In genomic region chr19:36837902-36838783, GRCh38 we compare ENCODE assay signal across 8 cellular contexts. TPM values are rescaled to one million over a fixed set of nuclear protein-coding genes. Genes with fewer than 3 reads are reported as not detected.
DNase-seq lines count a peak whose midpoint lies in the region; ATAC-seq, FAIRE-seq and TF ChIP-seq lines count a peak whose summit lies in the region.

Gene ZNF790, minus strand, starts transcription at chr19:36838387. Its CDS starts 12,768 bp downstream, at chr19:36825619.

- no peak for TF ChIP-seq CTCF in GM20000 (IDR thresholded peaks at IDR 0.05; ENCODE audit: extremely low read depth, missing control alignments)
- TF ChIP-seq CTCF in fibroblast of mammary gland (conservative IDR thresholded peaks at IDR 0.05; ENCODE audit: control insufficient read depth, insufficient read depth, low read depth, low read length) = no peak

- H3K27me3 ChIP-seq in naive thymus-derived CD4-positive, alpha-beta T cell (ENCODE audit: control insufficient read depth in 2 of 2, insufficient read depth in 2 of 2, low read length in 2 of 2) = no peaks in the 10 kb centered on the region

- peak within 1 kb of the TSS; percentile 92 for H3K27ac ChIP-seq in naive thymus-derived CD4-positive, alpha-beta T cell (ENCODE audit: low read depth, low read length)

- H3K4me1 Mint-ChIP-seq in naive thymus-derived CD4-positive, alpha-beta T cell = peaks cover 0 to 21% (median 14%) of the 10 kb centered on the region in 7 donors
- no peaks in the 10 kb centered on the region for H3K4me1 Mint-ChIP-seq in stimulated activated memory B cell treated with anti-CD40 and anti-IgM and Interleukin-4, amounts not matched to agents 10 μg/mL and 1 μg/mL and 100 μg/mL, for 72 hours

- intact Hi-C loops in naive thymus-derived CD4-positive, alpha-beta T cell (cut with micrococcal nuclease) = loop anchor here (1.0 to 10.0 kb wide), 19 partner anchors 12 to 817 kb away; partner anchors contain the start of genes ZNF260 (in 2 of the 2), ZNF345 (in 2 of the 2), ZNF420 (in 2 of the 2) and ZNF461 (in 2 of the 2)

- H3K27me3 Mint-ChIP-seq in naive thymus-derived CD4-positive, alpha-beta T cell = no peaks in the 10 kb centered on the region
- no peaks in the 10 kb centered on the region for H3K27me3 Mint-ChIP-seq in stimulated activated memory B cell treated with anti-CD40 and anti-IgM and Interleukin-4, amounts not matched to agents 10 μg/mL and 1 μg/mL and 100 μg/mL, for 72 hours

- peaks cover 6 to 11% of the 10 kb centered on the region in 2 donors for H3K4me1 ChIP-seq in naive thymus-derived CD4-positive, alpha-beta T cell (ENCODE audit: control insufficient read depth in 2 of 2, insufficient read depth in 2 of 2, low read length in 2 of 2)

- peaks cover 6 to 56% (median 35%) of the 10 kb centered on the region in 11 donors for H3K9me3 Mint-ChIP-seq in naive thymus-derived CD4-positive, alpha-beta T cell
- peaks cover 13% of the 10 kb centered on the region for H3K9me3 Mint-ChIP-seq in stimulated activated memory B cell treated with anti-CD40 and anti-IgM and Interleukin-4, amounts not matched to agents 10 μg/mL and 1 μg/mL and 100 μg/mL, for 72 hours

- H3K9me3 ChIP-seq in naive thymus-derived CD4-positive, alpha-beta T cell (ENCODE audit: control insufficient read depth in 2 of 3, low read length in 3 of 3) = peaks cover 0 to 29% (median 4%) of the 10 kb centered on the region in 3 experiments

- peak within 1 kb of the TSS; percentile 88 for H3K4me3 ChIP-seq in fibroblast of mammary gland (ENCODE audit: control insufficient read depth, low read depth, low read length)
- peak within 1 kb of the TSS; percentile 92 for H3K4me3 ChIP-seq in naive thymus-derived CD4-positive, alpha-beta T cell (ENCODE audit: low read length)

- peak; percentile 95 for ATAC-seq in naive thymus-derived CD4-positive, alpha-beta T cell
- peak; percentile 98 for ATAC-seq in stimulated activated memory B cell treated with anti-CD40 and anti-IgM and Interleukin-4, amounts not matched to agents 10 μg/mL and 1 μg/mL and 100 μg/mL, for 72 hours

- POLR2A ChIA-PET in naive thymus-derived CD4-positive, alpha-beta T cell (lab: Charles Lee) = interaction anchor here (0.6 to 7.5 kb wide), 15 partner anchors 12 to 1839 kb away, joined by 3 to 108 read pairs (median 3); partner anchors contain the start of genes ZNF345, ZNF566, ZNF568 and ZNF569

- H3K27ac Mint-ChIP-seq in naive thymus-derived CD4-positive, alpha-beta T cell = peak within 1 kb of the TSS in 5 of 9 donors; percentile 39 to 65 (median 51)
- H3K27ac Mint-ChIP-seq in stimulated activated memory B cell treated with anti-CD40 and anti-IgM and Interleukin-4, amounts not matched to agents 10 μg/mL and 1 μg/mL and 100 μg/mL, for 72 hours = no peak within 1 kb of the TSS

- CTCF ChIA-PET in naive thymus-derived CD4-positive, alpha-beta T cell (lab: Charles Lee) = interaction anchor here (0.6 kb wide), 1 partner anchor 116 kb away, joined by 3 read pairs; no protein-coding TSS in a partner anchor

- H3K36me3 ChIP-seq in naive thymus-derived CD4-positive, alpha-beta T cell (ENCODE audit: control insufficient read depth in 2 of 3, insufficient read depth in 3 of 3, low read length in 3 of 3) = peaks cover 0 to 31% (median 0%) of the 10 kb centered on the region in 3 experiments

- DNase-seq in COLO668 (lab: John Stamatoyannopoulos, UW; ENCODE audit: unreplicated experiment) (peak; percentile 85), GM20000 (ENCODE audit: low spot score) (peak; percentile 82), HTR-8/SVneo (ENCODE audit: insufficient read length, low spot score) (peak; percentile 89), fibroblast of mammary gland (ENCODE audit: low read depth) (peak; percentile 91)
- DNase-seq in activated T-helper 1 cell treated with anti-CD3 and anti-CD28 coated beads, Interleukin-2, amount 50 U/mL, for 16 hours (ENCODE audit: low read depth in 1 of 2, low spot score in 1 of 2) = peak; percentile 55 to 71
- DNase-seq in naive thymus-derived CD4-positive, alpha-beta T cell = peak; percentile 68 to 91 (median 85)

- H3K36me3 Mint-ChIP-seq in naive thymus-derived CD4-positive, alpha-beta T cell = peaks cover 16 to 55% (median 54%) of the 10 kb centered on the region in 5 donors
- H3K36me3 Mint-ChIP-seq in stimulated activated memory B cell treated with anti-CD40 and anti-IgM and Interleukin-4, amounts not matched to agents 10 μg/mL and 1 μg/mL and 100 μg/mL, for 72 hours = peaks cover 52% of the 10 kb centered on the region

- FAIRE-seq in HTR-8/SVneo (lab: Jason Lieb, UNC) = peak; percentile 94

- peak within 1 kb of the TSS in 1 of 10 donors; percentile 22 for H3K4me3 Mint-ChIP-seq in naive thymus-derived CD4-positive, alpha-beta T cell
- H3K4me3 Mint-ChIP-seq in stimulated activated memory B cell treated with anti-CD40 and anti-IgM and Interleukin-4, amounts not matched to agents 10 μg/mL and 1 μg/mL and 100 μg/mL, for 72 hours = peak within 1 kb of the TSS; percentile 20

TF ChIP-seq in PFSK-1, 5 proteins besides CTCF, POLR2A, EP300 and RAD21:
- no peak for TF ChIP-seq REST (IDR thresholded peaks at IDR 0.05; ENCODE audit: insufficient read depth in 1 of 2, low read depth in 2 of 2, low read length in 2 of 2)
- TF ChIP-seq POLR2AphosphoS5 (IDR thresholded peaks at IDR 0.05; ENCODE audit: low read depth, low read length) = peak; percentile 56; the same call in 1 of the 2 replicates
- TF ChIP-seq SIN3A (IDR thresholded peaks at IDR 0.05; ENCODE audit: borderline replicate concordance, insufficient read depth, low read length) = 0 out of 2 replicates have a peak, but pooled peaks have one; percentile 13

RNA-seq across cellular contexts. Expression of gene ZNF790, which starts in this region (rescaled TPM):
- polyA plus RNA-seq in PFSK-1 (2012; ENCODE audit: insufficient read length, low read depth) = 0.74 TPM
- total RNA-seq in naive thymus-derived CD4-positive, alpha-beta T cell = 10 to 100 TPM in 2 of 5 experiments, 1 to 10 TPM in 3; 2.6 to 14.4 (median 7.3) TPM
- 1 to 10 TPM; 6.2 to 7.6 TPM for polyA plus RNA-seq in naive thymus-derived CD4-positive, alpha-beta T cell

Comparison
In these comparisons a context has a peak if more than half of its experiments do, and no peak if none do; other contexts are left out.
1. Peak in every context shown above with its lines: DNase-seq, ATAC-seq, H3K4me3 ChIP-seq and H3K27ac ChIP-seq.